7 cellular contexts compared by ENCODE assay signal in genomic region chr2:159724795-159725572, GRCh38. TPM values are rescaled to one million over a fixed set of nuclear protein-coding genes. Genes with fewer than 3 reads are reported as not detected.
A peak's percentile ranks its signal among the peaks of the same experiment; 100 is the strongest.
DNase-seq lines count a peak whose midpoint lies in the region; ATAC-seq, FAIRE-seq and TF ChIP-seq lines count a peak whose summit lies in the region.
"Not testable (repeated sequence)": the region's sequence is repeated elsewhere in the genome, so short reads cannot be mapped to it uniquely, and the experiment has no call there.

No MANE protein-coding gene starts in this region.

- not testable (repeated sequence) for H3K4me3 Mint-ChIP-seq in activated T-cell treated with anti-CD3 and anti-CD28 coated beads, Interleukin-2, amount 50 U/mL, for 24 hours; activated naive CD8-positive, alpha-beta T cell treated with anti-CD3 and anti-CD28 coated beads for 36 hours; progenitor cell of endocrine pancreas (ENCODE audit: low read depth)
- peak overlapping the region; percentile 38 for H3K4me3 Mint-ChIP-seq in endothelial cell (ENCODE audit: unreplicated experiment)
- H3K4me3 Mint-ChIP-seq in natural killer cell = peak overlapping the region; percentile 25

- in situ Hi-C loops in GM12878 (cut with MboI) = not testable (repeated sequence)

- TF ChIP-seq POLR2A in GM12878 (IDR thresholded peaks at IDR 0.05; ENCODE audit: low read depth, low read length) = not testable (repeated sequence)

- not testable (repeated sequence) for H3K27me3 Mint-ChIP-seq in activated T-cell treated with anti-CD3 and anti-CD28 coated beads, Interleukin-2, amount 50 U/mL, for 24 hours; activated naive CD8-positive, alpha-beta T cell treated with anti-CD3 and anti-CD28 coated beads for 36 hours; endothelial cell (ENCODE audit: unreplicated experiment); natural killer cell (ENCODE audit: low read depth in 2 of 2); progenitor cell of endocrine pancreas

- H3K4me1 ChIP-seq in HEK293 (ENCODE audit: control insufficient read depth, insufficient read depth, low read length); GM12878 (ENCODE audit: control insufficient read depth, insufficient read depth, low read length): not testable (repeated sequence)

- CTCF ChIA-PET in HEK293 (lab: Yijun Ruan, JAX) = interaction anchor here (0.6 kb wide), 1 partner anchor 567 kb away, joined by 3 read pairs; no protein-coding TSS in a partner anchor
- CTCF ChIA-PET in GM12878 (lab: Yijun Ruan, JAX) = interaction anchor here (0.6 to 0.8 kb wide), 2 partner anchors 29 to 67 kb away, joined by 3 read pairs; no protein-coding TSS in a partner anchor

- peaks cover 92% of the 10 kb centered on the region for H3K79me2 ChIP-seq in GM12878 (ENCODE audit: control insufficient read depth, insufficient read depth, low read length)

- intact Hi-C loops in GM12878 (cut with micrococcal nuclease; ENCODE audit: unreplicated experiment); natural killer cell (cut with micrococcal nuclease): not testable (repeated sequence)

- DNase-seq in activated T-cell treated with anti-CD3 and anti-CD28 coated beads, Interleukin-2, amount 50 U/mL, for 24 hours; activated naive CD8-positive, alpha-beta T cell treated with anti-CD3 and anti-CD28 coated beads for 36 hours; GM12878 (ENCODE audit: low read depth, low spot score); endothelial cell (ENCODE audit: low spot score); natural killer cell; progenitor cell of endocrine pancreas (ENCODE audit: low spot score, unreplicated experiment): not testable (repeated sequence)

- ATAC-seq in GM12878, natural killer cell: not testable (repeated sequence)

- POLR2A ChIA-PET in HEK293 (lab: Yijun Ruan, JAX); GM12878 (lab: Charles Lee): not testable (repeated sequence)

- RAD21 ChIA-PET in GM12878 (lab: Charles Lee; ENCODE audit: unreplicated experiment) = not testable (repeated sequence)

- not testable (repeated sequence) for H3K27me3 ChIP-seq in GM12878 (replicated peaks in 1 of 2; ENCODE audit: control insufficient read depth in 2 of 2, insufficient read depth in 2 of 2, low read length in 1 of 2)

- H3K4me1 Mint-ChIP-seq in activated T-cell treated with anti-CD3 and anti-CD28 coated beads, Interleukin-2, amount 50 U/mL, for 24 hours (ENCODE audit: low read depth) = peaks cover 82% of the 10 kb centered on the region
- H3K4me1 Mint-ChIP-seq in activated naive CD8-positive, alpha-beta T cell treated with anti-CD3 and anti-CD28 coated beads for 36 hours = peaks cover 62% of the 10 kb centered on the region
- H3K4me1 Mint-ChIP-seq in endothelial cell (ENCODE audit: unreplicated experiment) (peaks cover 16% of the 10 kb centered on the region), natural killer cell (peaks cover 82 to 84% of the 10 kb centered on the region in 2 donors)
- H3K4me1 Mint-ChIP-seq in progenitor cell of endocrine pancreas (ENCODE audit: low read depth) = not testable (repeated sequence)

- WGBS in GM12878 (ENCODE audit: insufficient coverage, insufficient replicate concordance, low lambda C conversion rate, missing lambda C conversion rate) = 69% methylated on average over 6 of the region's 6 CpGs

- peaks cover 30 to 76% of the 10 kb centered on the region in 2 experiments for H3K36me3 ChIP-seq in HEK293 (ENCODE audit: control insufficient read depth in 2 of 2, insufficient read depth in 1 of 2, low read length in 2 of 2)
- H3K36me3 ChIP-seq in GM12878 (ENCODE audit: control insufficient read depth in 2 of 2, insufficient read depth in 2 of 2, low read length in 1 of 2) = peaks cover 0 to 32% of the 10 kb centered on the region in 2 experiments

- H3K27ac ChIP-seq in HEK293 (ENCODE audit: extremely low read depth, low read depth, low read length); GM12878 (ENCODE audit: control insufficient read depth, insufficient read depth): not testable (repeated sequence)

- FAIRE-seq in GM12878 (lab: Jason Lieb, UNC) = not testable (repeated sequence)

- not testable (repeated sequence) for H3K4me2 ChIP-seq in GM12878 (ENCODE audit: control insufficient read depth, insufficient read depth)

- not testable (repeated sequence) for H2AFZ ChIP-seq in GM12878 (ENCODE audit: control insufficient read depth, low read depth, low read length)

- H3K9me3 Mint-ChIP-seq in activated T-cell treated with anti-CD3 and anti-CD28 coated beads, Interleukin-2, amount 50 U/mL, for 24 hours; endothelial cell (ENCODE audit: unreplicated experiment); natural killer cell: not testable (repeated sequence)
- H3K9me3 Mint-ChIP-seq in activated naive CD8-positive, alpha-beta T cell treated with anti-CD3 and anti-CD28 coated beads for 36 hours = peaks cover 10% of the 10 kb centered on the region
- peaks cover 15% of the 10 kb centered on the region for H3K9me3 Mint-ChIP-seq in progenitor cell of endocrine pancreas (ENCODE audit: low read depth)

- SMC1A ChIA-PET in GM12878 (lab: Charles Lee; ENCODE audit: uncharacterized antibody, unreplicated experiment) = interaction anchor here (1.8 kb wide), 1 partner anchor 10 kb away, joined by 8 read pairs; no protein-coding TSS in a partner anchor

- TF ChIP-seq EP300 in GM12878 (IDR thresholded peaks at IDR 0.05; ENCODE audit: borderline replicate concordance in 1 of 2, control insufficient read depth in 1 of 2, low read depth in 2 of 2, low read length in 2 of 2) = not testable (repeated sequence)

- H3K27ac Mint-ChIP-seq in activated T-cell treated with anti-CD3 and anti-CD28 coated beads, Interleukin-2, amount 50 U/mL, for 24 hours = peak overlapping the region; percentile 14
- H3K27ac Mint-ChIP-seq in activated naive CD8-positive, alpha-beta T cell treated with anti-CD3 and anti-CD28 coated beads for 36 hours = peak overlapping the region; percentile 12
- peak overlapping the region; percentile 24 for H3K27ac Mint-ChIP-seq in endothelial cell (ENCODE audit: unreplicated experiment)
- H3K27ac Mint-ChIP-seq in natural killer cell = peak overlapping the region; percentile 56 to 65
- peak overlapping the region; percentile 71 for H3K27ac Mint-ChIP-seq in progenitor cell of endocrine pancreas

- TF ChIP-seq CTCF in HEK293 (tag by site-specific recombination; IDR thresholded peaks at IDR 0.05); GM12878 (IDR thresholded peaks at IDR 0.05 in 2 of 3, conservative IDR thresholded peaks at IDR 0.05 in 1 of 3; ENCODE audit: control insufficient read depth in 2 of 3, extremely low read depth in 1 of 3, insufficient read depth in 1 of 3, low read depth in 3 of 3, low read length in 3 of 3); endothelial cell (IDR thresholded peaks at IDR 0.05; ENCODE audit: unreplicated experiment); natural killer cell (IDR thresholded peaks at IDR 0.05); progenitor cell of endocrine pancreas (IDR thresholded peaks at IDR 0.05; ENCODE audit: unreplicated experiment): not testable (repeated sequence)

- TF ChIP-seq RAD21 in GM12878 (IDR thresholded peaks at IDR 0.05; ENCODE audit: insufficient read depth, low read depth, low read length) = not testable (repeated sequence)

- not testable (repeated sequence) for H3K9me3 ChIP-seq in HEK293 (ENCODE audit: control insufficient read depth, insufficient read depth, low read depth, low read length)
- H3K9me3 ChIP-seq in GM12878 (replicated peaks; ENCODE audit: control insufficient read depth, insufficient read depth, low read length) = peaks cover 14% of the 10 kb centered on the region

- H3K9ac ChIP-seq in GM12878 (ENCODE audit: control insufficient read depth, insufficient read depth, low read length) = not testable (repeated sequence)

- H3K36me3 Mint-ChIP-seq in activated T-cell treated with anti-CD3 and anti-CD28 coated beads, Interleukin-2, amount 50 U/mL, for 24 hours (ENCODE audit: low read depth) = peaks cover 96% of the 10 kb centered on the region
- peaks cover 72% of the 10 kb centered on the region for H3K36me3 Mint-ChIP-seq in activated naive CD8-positive, alpha-beta T cell treated with anti-CD3 and anti-CD28 coated beads for 36 hours
- peaks cover 38% of the 10 kb centered on the region for H3K36me3 Mint-ChIP-seq in endothelial cell (ENCODE audit: low read depth, unreplicated experiment)
- H3K36me3 Mint-ChIP-seq in natural killer cell = not testable (repeated sequence)
- peaks cover 46% of the 10 kb centered on the region for H3K36me3 Mint-ChIP-seq in progenitor cell of endocrine pancreas (ENCODE audit: insufficient read depth)

- H3K4me3 ChIP-seq in HEK293 (ENCODE audit: low read depth, low read length); GM12878: not testable (repeated sequence)

- H4K20me1 ChIP-seq in GM12878 (ENCODE audit: control insufficient read depth, insufficient read depth) = not testable (repeated sequence)

- not testable (repeated sequence) for BruUV-seq in GM12878 (replicated peaks; lab: Mats Ljungman, UMichigan)

RNA-seq across cellular contexts. Expression of gene MARCHF7, which starts 12.7 kb away (rescaled TPM):
- 10 to 100 TPM; 85.4 to 86.8 TPM for total RNA-seq in activated naive CD8-positive, alpha-beta T cell treated with anti-CD3 and anti-CD28 coated beads for 36 hours
- total RNA-seq in GM12878 (2013; cell fraction: nucleolus; rRNA removed) = 215 and 216 TPM in 2 replicates
- total RNA-seq in GM12878 (2014; rRNA removed) = 64.3 and 83.1 TPM in 2 replicates
- 107 and 110 TPM in 2 replicates for total RNA-seq in GM12878 (2014; rRNA removed; fragmentation: Illumina TruSeq; extraction: Trizol)
- total RNA-seq in GM12878 (2021) = 68.7 and 69.1 TPM in 2 replicates
- polyA plus RNA-seq in GM12878 (2011; ENCODE audit: low read depth) = 32.3 TPM
- polyA plus RNA-seq in GM12878 (2011; rRNA removed) = 49.6 and 73.2 TPM in 2 replicates
- 17.2 and 23.2 TPM in 2 replicates for polyA plus RNA-seq in GM12878 (2011; cell fraction: cytosol; rRNA removed)
- 35.8 and 40.2 TPM in 2 replicates for polyA plus RNA-seq in GM12878 (2011; cell fraction: nucleus; rRNA removed)
- polyA plus RNA-seq in GM12878 (2012) = 36.5 and 61.7 TPM in 2 replicates
- polyA plus RNA-seq in GM12878 (2014; fragmentation: Illumina TruSeq; extraction: Trizol) = 107 and 154 TPM in 2 replicates
- polyA plus RNA-seq in GM12878 (2014; fragmentation: Nextera tagmentation; extraction: Ambion mirVana) = 10 to 100 TPM; 39.4 to 56.3 TPM
- 41.1 and 45.8 TPM in 2 replicates for polyA plus RNA-seq in GM12878 (2014; rRNA removed)
- polyA plus RNA-seq in GM12878 (2016; fragmentation: Nextera tagmentation; extraction: Ambion mirVana) = 100 to 1,000 TPM; 109 to 111 TPM
- 34.0 and 60.9 TPM in 2 replicates for polyA minus RNA-seq in GM12878 (2011; rRNA and poly(A)+ RNA removed)
- polyA minus RNA-seq in GM12878 (2011; cell fraction: cytosol; rRNA and poly(A)+ RNA removed) = 26.2 and 36.3 TPM in 2 replicates
- 34.6 and 45.9 TPM in 2 replicates for polyA minus RNA-seq in GM12878 (2011; cell fraction: nucleus; rRNA and poly(A)+ RNA removed)
- 101 TPM for total RNA-seq in endothelial cell (ENCODE audit: unreplicated experiment)
- total RNA-seq in natural killer cell = 10 to 100 TPM; 60.5 to 96.5 (median 66.8) TPM
- 102 and 113 TPM in 2 replicates for total RNA-seq in progenitor cell of endocrine pancreas

Comparison
In these comparisons a context has a peak if more than half of its experiments do, and no peak if none do; other contexts are left out.
1. H3K27ac Mint-ChIP-seq: peak in every context shown above with its lines; median percentile 71 in progenitor cell of endocrine pancreas; 60 in natural killer cell; 24 in endothelial cell; 14 in activated T-cell treated with anti-CD3 and anti-CD28 coated beads, Interleukin-2, amount 50 U/mL, for 24 hours; 12 in activated naive CD8-positive, alpha-beta T cell treated with anti-CD3 and anti-CD28 coated beads for 36 hours.